9 cellular contexts compared by ENCODE assay signal in genomic region chr5:173884402-173885053, GRCh38. TPM values are rescaled to one million over a fixed set of nuclear protein-coding genes. Genes with fewer than 3 reads are reported as not detected.
DNase-seq lines count a peak whose midpoint lies in the region; ATAC-seq, FAIRE-seq and TF ChIP-seq lines count a peak whose summit lies in the region.
"Had no signal": no experiment of that assay in that cellular context is flagged by ENCODE, and none has a peak within 500 bp of the region (broad histone marks: within the 10 kb centered on the region; RNA-seq: fewer than 3 reads in every experiment).

No MANE protein-coding gene starts in this region.

- TF ChIP-seq CTCF in OCI-LY7 (conservative IDR thresholded peaks at IDR 0.05; ENCODE audit: low read length), result no peak

- H3K9me3 Mint-ChIP-seq in activated naive CD4-positive, alpha-beta T cell treated with anti-CD3 and anti-CD28 coated beads, Interleukin-2, amount 50 U/mL, for 24 hours, result no peaks in the 10 kb centered on the region

- POLR2A ChIA-PET in OCI-LY7 (lab: Charles Lee), result interaction anchor here (0.6 to 3.8 kb wide), 25 partner anchors 9 to 1358 kb away, joined by 3 to 27 read pairs (median 3); no protein-coding TSS in a partner anchor

- peak overlapping the region; percentile 5 for H3K4me3 Mint-ChIP-seq in activated naive CD4-positive, alpha-beta T cell treated with anti-CD3 and anti-CD28 coated beads, Interleukin-2, amount 50 U/mL, for 24 hours

- no peaks in the 10 kb centered on the region for H3K36me3 Mint-ChIP-seq in activated naive CD4-positive, alpha-beta T cell treated with anti-CD3 and anti-CD28 coated beads, Interleukin-2, amount 50 U/mL, for 24 hours

- WGBS in small intestine, 3 donors, result 4 to 38% (median 23%) methylated on average over 2 of the region's 2 CpGs

- peak overlapping the region; percentile 38 for H3K27ac Mint-ChIP-seq in activated naive CD4-positive, alpha-beta T cell treated with anti-CD3 and anti-CD28 coated beads, Interleukin-2, amount 50 U/mL, for 24 hours

- H2AFZ ChIP-seq in OCI-LY7 (ENCODE audit: low read length), result peak overlapping the region; percentile 35; the same call in 1 of the 2 replicates

- TF ChIP-seq POLR2A in H54 (IDR thresholded peaks at IDR 0.05; ENCODE audit: low read depth, low read length), result no peak

- H3K4me3 ChIP-seq in OCI-LY7 (ENCODE audit: low read depth, low read length, poor library complexity, severe bottlenecking) (peak overlapping the region; percentile 5), small intestine (ENCODE audit: low read depth in 1 of 2, low read length in 2 of 2) (no peak overlapping the region)

- DNase-seq in OCI-LY7 (ENCODE audit: low spot score) (peak; percentile 52), small intestine (peak; percentile 90), H54 (ENCODE audit: insufficient read length, low spot score) (no peak), caudate nucleus (lab: John Stamatoyannopoulos, UW) (no peak), DMS114 treated with DMSO at 0.1 percent for 48 hours (lab: John Stamatoyannopoulos, UW; ENCODE audit: unreplicated experiment) (no peak)

- no peaks in the 10 kb centered on the region; the same call in 1 of the 2 replicates for H3K36me3 ChIP-seq in OCI-LY7 (ENCODE audit: insufficient read depth, low read length)
- H3K36me3 ChIP-seq in small intestine (ENCODE audit: control insufficient read depth in 2 of 2, insufficient read depth in 2 of 2, low read length in 2 of 2), result no peaks in the 10 kb centered on the region

- no peaks in the 10 kb centered on the region for H3K27me3 Mint-ChIP-seq in activated naive CD4-positive, alpha-beta T cell treated with anti-CD3 and anti-CD28 coated beads, Interleukin-2, amount 50 U/mL, for 24 hours

- peak overlapping the region; percentile 51 for H3K4me2 ChIP-seq in OCI-LY7 (ENCODE audit: low read length)

- peaks cover 14% of the 10 kb centered on the region; the same call in 1 of the 2 replicates for H3K79me2 ChIP-seq in OCI-LY7 (ENCODE audit: insufficient read depth, low read depth, low read length)

- BruUV-seq in OCI-LY7 (replicated peaks; lab: Mats Ljungman, UMichigan), result no TSS peak

- peaks cover 46% of the 10 kb centered on the region for H3K4me1 ChIP-seq in OCI-LY7 (ENCODE audit: insufficient read depth, low read length, poor library complexity, severe bottlenecking)
- H3K4me1 ChIP-seq in small intestine (ENCODE audit: control insufficient read depth in 2 of 2, insufficient read depth in 1 of 2, low read depth in 1 of 2, low read length in 1 of 2), result peaks cover 7% of the 10 kb centered on the region in 2 donors

- peaks cover 11% of the 10 kb centered on the region; the same call in 1 of the 2 replicates for H3K9me3 ChIP-seq in OCI-LY7 (ENCODE audit: low read length)
- H3K9me3 ChIP-seq in small intestine (ENCODE audit: control insufficient read depth, low read depth), result no peaks in the 10 kb centered on the region

- H3K27ac ChIP-seq in OCI-LY7 (ENCODE audit: low read depth, low read length, poor library complexity, severe bottlenecking) (peak overlapping the region; percentile 35), small intestine (ENCODE audit: low read depth in 1 of 2, low read length in 1 of 2) (peak overlapping the region; percentile 50 to 80), caudate nucleus (ENCODE audit: low read depth, low read length) (no peak overlapping the region)

- intact Hi-C loops in OCI-LY7 (cut with micrococcal nuclease; ENCODE audit: unreplicated experiment), result no loop called here

- peaks cover 53% of the 10 kb centered on the region for H3K4me1 Mint-ChIP-seq in activated naive CD4-positive, alpha-beta T cell treated with anti-CD3 and anti-CD28 coated beads, Interleukin-2, amount 50 U/mL, for 24 hours

- H3K27me3 ChIP-seq in small intestine (ENCODE audit: control insufficient read depth in 2 of 2, insufficient read depth in 2 of 2, low read length in 2 of 2), result no peaks in the 10 kb centered on the region

- ATAC-seq in GM19463 (IDR thresholded peaks at IDR 0.05; ENCODE audit: unreplicated experiment), result peak; percentile 17
- no peak for ATAC-seq in HG02642 (IDR thresholded peaks at IDR 0.05; ENCODE audit: poor library complexity, unreplicated experiment)

- FAIRE-seq in small intestine (lab: Jason Lieb, UNC), result no peak
- FAIRE-seq in H54 (lab: Jason Lieb, UNC), result no peak
- FAIRE-seq: keratinocyte had no signal

- CTCF ChIA-PET in OCI-LY7 (lab: Charles Lee; ENCODE audit: unreplicated experiment), result interaction anchor here (0.7 to 1.6 kb wide), 6 partner anchors 9 to 139 kb away, joined by 3 to 4 read pairs (median 4); no protein-coding TSS in a partner anchor

- no peaks in the 10 kb centered on the region for H3K9me2 ChIP-seq in OCI-LY7 (ENCODE audit: insufficient read depth, low read length)

- H4K20me1 ChIP-seq in OCI-LY7 (ENCODE audit: insufficient read depth, low read length), result no peaks in the 10 kb centered on the region

RNA-seq across cellular contexts. Expression of gene CPEB4, which starts 3.6 kb away (rescaled TPM):
- total RNA-seq in OCI-LY7 (2014; rRNA removed; shearing (Covaris generic)), result 11.8 and 12.6 TPM in 2 replicates
- 21.5 and 31.8 TPM in 2 replicates for total RNA-seq in OCI-LY7 (2022)
- polyA plus RNA-seq in small intestine, result 10 to 100 TPM in 1 of 3 donors, 1 to 10 TPM in 2; 7.8 to 17.8 (median 8.1) TPM

Comparison
In these comparisons a context has a peak if more than half of its experiments do, and no peak if none do; other contexts are left out.
1. DNase-seq: peak in OCI-LY7 (single experiment) and small intestine (single experiment); none in H54 (single experiment), caudate nucleus (0 of 61) and DMS114 treated with DMSO at 0.1 percent for 48 hours (single experiment).